7 cellular contexts compared by ENCODE assay signal in genomic region chr19:40819479-40820234, GRCh38. TPM values are rescaled to one million over a fixed set of nuclear protein-coding genes. Genes with fewer than 3 reads are reported as not detected.
DNase-seq lines count a peak whose midpoint lies in the region; ATAC-seq and TF ChIP-seq lines count a peak whose summit lies in the region.
"Not testable (repeated sequence)": the region's sequence is repeated elsewhere in the genome, so short reads cannot be mapped to it uniquely, and the experiment has no call there.

No MANE protein-coding gene starts in this region.

- 49% methylated on average over 6 of the region's 6 CpGs for WGBS in smooth muscle cell (ENCODE audit: low lambda C conversion rate)

- ATAC-seq in left colon = peak; percentile 37

- not testable (repeated sequence) for H3K4me3 ChIP-seq in SU-DHL-6 (ENCODE audit: insufficient read depth, low read length, poor library complexity, severe bottlenecking); effector memory CD4-positive, alpha-beta T cell (ENCODE audit: insufficient read depth, low read depth, low read length, poor library complexity, severe bottlenecking); smooth muscle cell

- H3K4me1 ChIP-seq in effector memory CD4-positive, alpha-beta T cell (ENCODE audit: control insufficient read depth, insufficient read depth, low read length, poor library complexity, severe bottlenecking) = not testable (repeated sequence)
- H3K4me1 ChIP-seq in smooth muscle cell (ENCODE audit: low read depth) = peaks cover 11% of the 10 kb centered on the region

- intact Hi-C loops in left colon (cut with DNase I, micrococcal nuclease) = loop anchor here in 1 of 2 donors (5.0 kb wide), 1 partner anchor 157 kb away; no protein-coding TSS in a partner anchor

- DNase-seq in GF-D8 (lab: John Stamatoyannopoulos, UW) = peak; percentile 26
- peak in 2 of 3 experiments; percentile 31 to 44 for DNase-seq in NCI-H1417 (lab: John Stamatoyannopoulos, UW)
- DNase-seq in activated T-cell treated with anti-CD3 and anti-CD28 coated beads, Interleukin-2, amount 50 U/mL, for 48 hours = peak; percentile 76 to 77
- peak; percentile 32 to 55 (median 41) for DNase-seq in effector memory CD4-positive, alpha-beta T cell
- DNase-seq in left colon = peak in 1 of 2 donors; percentile 69
- DNase-seq in smooth muscle cell (lab: John Stamatoyannopoulos, UW; ENCODE audit: unreplicated experiment) = not testable (repeated sequence)

- not testable (repeated sequence) for H3F3A ChIP-seq in SU-DHL-6 (ENCODE audit: insufficient read depth); smooth muscle cell (ENCODE audit: low read depth)

- H2AFZ ChIP-seq in SU-DHL-6 (ENCODE audit: low read depth, low read length, severe bottlenecking); smooth muscle cell (ENCODE audit: low read depth): not testable (repeated sequence)

- H3K9ac ChIP-seq in SU-DHL-6 (ENCODE audit: low read length); smooth muscle cell (ENCODE audit: low read depth): not testable (repeated sequence)

- H3K36me3 ChIP-seq in SU-DHL-6 (ENCODE audit: low read length); effector memory CD4-positive, alpha-beta T cell (ENCODE audit: control insufficient read depth, insufficient read depth, low read length); smooth muscle cell (ENCODE audit: low read depth): not testable (repeated sequence)

- not testable (repeated sequence) for H3K79me2 ChIP-seq in SU-DHL-6 (ENCODE audit: insufficient read depth, low read length); smooth muscle cell (ENCODE audit: low read depth)

- H3K9me2 ChIP-seq in SU-DHL-6 (replicated peaks; ENCODE audit: insufficient read depth, low read length) = not testable (repeated sequence)

- H3K27ac ChIP-seq in SU-DHL-6 (ENCODE audit: low read depth, low read length); smooth muscle cell (ENCODE audit: low read depth): not testable (repeated sequence)
- peak overlapping the region; percentile 55 for H3K27ac ChIP-seq in effector memory CD4-positive, alpha-beta T cell (ENCODE audit: insufficient read depth, low read length, poor library complexity, severe bottlenecking)

- H4K20me1 ChIP-seq in SU-DHL-6 (ENCODE audit: low read depth, low read length) = not testable (repeated sequence)
- H4K20me1 ChIP-seq in smooth muscle cell (ENCODE audit: low read depth) = peaks cover 14% of the 10 kb centered on the region

- not testable (repeated sequence) for H3K4me2 ChIP-seq in SU-DHL-6 (ENCODE audit: low read depth, low read length, poor library complexity, severe bottlenecking); smooth muscle cell

- not testable (repeated sequence) for H3K27me3 ChIP-seq in SU-DHL-6 (ENCODE audit: low read length); effector memory CD4-positive, alpha-beta T cell (replicated peaks; ENCODE audit: control insufficient read depth, insufficient read depth, low read length, poor library complexity, severe bottlenecking); smooth muscle cell (ENCODE audit: low read depth)

- TF ChIP-seq CTCF in SU-DHL-6 (IDR thresholded peaks at IDR 0.05; ENCODE audit: insufficient read depth, low read length, poor library complexity, severe bottlenecking) (peak; percentile 43), smooth muscle cell (IDR thresholded peaks at IDR 0.05; ENCODE audit: borderline replicate concordance, insufficient read depth, poor library complexity, severe bottlenecking) (peak; percentile 89)

- not testable (repeated sequence) for H3K9me3 ChIP-seq in SU-DHL-6 (ENCODE audit: insufficient read depth, low read length); effector memory CD4-positive, alpha-beta T cell (ENCODE audit: control insufficient read depth, low read length); smooth muscle cell (replicated peaks; ENCODE audit: low read depth)

RNA-seq across cellular contexts. Expression of gene EGLN2, which starts 20.7 kb away (rescaled TPM):
- 10 to 100 TPM; 95.3 to 96.9 TPM for total RNA-seq in left colon
- 25.1 and 26.7 TPM in 2 replicates for total RNA-seq in smooth muscle cell
- polyA plus RNA-seq in smooth muscle cell = 77.1 and 90.5 TPM in 2 replicates

RNA-seq across cellular contexts. Expression of gene CYP2A6, which starts 30.6 kb away (rescaled TPM):
- not detected for total RNA-seq in left colon
- not detected in 2 replicates for total RNA-seq in smooth muscle cell
- not detected in 2 replicates for polyA plus RNA-seq in smooth muscle cell

RNA-seq across cellular contexts. Expression of gene RAB4B, which starts 41.6 kb away (rescaled TPM):
- total RNA-seq in left colon (10 to 100 TPM; 65.9 to 67.9 TPM), smooth muscle cell (10.6 and 12.1 TPM in 2 replicates)
- polyA plus RNA-seq in smooth muscle cell = 39.5 and 43.5 TPM in 2 replicates

RNA-seq across cellular contexts. Expression of gene MIA, which starts 44.3 kb away (rescaled TPM):
- total RNA-seq in left colon = 1 to 10 TPM in 1 of 2 donors, not detected in 1; 1.7 TPM
- total RNA-seq in smooth muscle cell = 3.8 TPM in 1 of 2 replicates, not detected in the other
- 2.4 and 4.0 TPM in 2 replicates for polyA plus RNA-seq in smooth muscle cell
